ENCODE assay signal across 9 cellular contexts in genomic region chr1:59657873-59658465, GRCh38.
"Had no signal": no experiment of that assay in that cellular context is flagged by ENCODE, and none has a peak within 500 bp of the region (broad histone marks: within the 10 kb centered on the region; RNA-seq: fewer than 3 reads in every experiment).

No MANE protein-coding gene starts in this region.

- DNase-seq: GOT3, H7, HFFc6, Karpas-422, KBM-7 had no signal

- H3K27ac ChIP-seq: KMS-11 had no signal

- FAIRE-seq: HTR-8/SVneo had no signal

- ATAC-seq: HCT116 had no signal

- H3K4me3 ChIP-seq: HAP-1 had no signal

- H3K36me3 ChIP-seq: HAP-1 had no signal

- H3K9me3 ChIP-seq: HAP-1 had no signal

- H3K9ac ChIP-seq: KMS-11 had no signal
